ENCODE assay signal across 8 cellular contexts in genomic region chr7:25856056-25856780, GRCh38.
DNase-seq lines count a peak whose midpoint lies in the region; ATAC-seq and TF ChIP-seq lines count a peak whose summit lies in the region.

No MANE protein-coding gene starts in this region.

- peak overlapping the region; percentile 46 for H3K9ac ChIP-seq in endodermal cell (ENCODE audit: extremely low read depth, low read length, poor library complexity, severe bottlenecking)

- H3K4me1 Mint-ChIP-seq in endodermal cell (peaks cover 14% of the 10 kb centered on the region), CD14-positive monocyte (peaks cover 34% of the 10 kb centered on the region)

- H3K4me3 ChIP-seq in endodermal cell (ENCODE audit: low read length) (peak overlapping the region; percentile 91), sigmoid colon (peak overlapping the region; percentile 41 to 56 (median 46))

- H3K27ac ChIP-seq in endodermal cell (ENCODE audit: low read depth, low read length) (peak overlapping the region; percentile 71), sigmoid colon (peak overlapping the region; percentile 84 to 95 (median 84))

- peak; percentile 66 for DNase-seq in NCI-H2227 (lab: John Stamatoyannopoulos, UW; ENCODE audit: unreplicated experiment)
- no peak for DNase-seq in endodermal cell
- no peak for DNase-seq in sigmoid colon
- no peak for DNase-seq in NCI-H187 treated with DMSO at 0.1 percent for 48 hours (lab: John Stamatoyannopoulos, UW)
- DNase-seq in CD14-positive monocyte (ENCODE audit: low spot score) = no peak

- H3K36me3 Mint-ChIP-seq in endodermal cell (ENCODE audit: low read depth) (no peaks in the 10 kb centered on the region), CD14-positive monocyte (peaks cover 18 to 25% of the 10 kb centered on the region in 2 donors)

- H3K9me3 ChIP-seq in endodermal cell (ENCODE audit: control insufficient read depth, low read length) (no peaks in the 10 kb centered on the region), sigmoid colon (peaks cover 0 to 8% (median 0%) of the 10 kb centered on the region in 4 donors)

- TF ChIP-seq POLR2A in sigmoid colon (IDR thresholded peaks at IDR 0.05) = no peak

- H3K9me3 Mint-ChIP-seq in endodermal cell (no peaks in the 10 kb centered on the region), CD14-positive monocyte (peaks cover 12 to 27% (median 25%) of the 10 kb centered on the region in 7 donors)

- no peak for TF ChIP-seq EP300 in sigmoid colon (IDR thresholded peaks at IDR 0.05)

- H3K27me3 ChIP-seq in endodermal cell (ENCODE audit: control insufficient read depth, insufficient read depth, low read length, poor library complexity, severe bottlenecking) (peaks cover 65% of the 10 kb centered on the region), sigmoid colon (peaks cover 11 to 94% (median 47%) of the 10 kb centered on the region in 3 donors)

- H3K36me3 ChIP-seq in endodermal cell (ENCODE audit: control insufficient read depth, insufficient read depth, low read length) (no peaks in the 10 kb centered on the region), sigmoid colon (no peaks in the 10 kb centered on the region)

- ATAC-seq in GM18870 (IDR thresholded peaks at IDR 0.05; ENCODE audit: unreplicated experiment) (peak; percentile 10), GM21825 (IDR thresholded peaks at IDR 0.05; ENCODE audit: unreplicated experiment) (no peak), GM19397 (IDR thresholded peaks at IDR 0.05; ENCODE audit: unreplicated experiment) (no peak)

- TF ChIP-seq CTCF in endodermal cell (conservative IDR thresholded peaks at IDR 0.05) = no peak
- TF ChIP-seq CTCF in sigmoid colon (IDR thresholded peaks at IDR 0.05) = no peak
- no peak for TF ChIP-seq CTCF in CD14-positive monocyte (IDR thresholded peaks at IDR 0.05)

- WGBS in endodermal cell (ENCODE audit: insufficient coverage in 1 of 2, insufficient read length in 1 of 2), 2 experiments = 2% methylated on average over 15 to 18 of the region's 18 CpGs
- 6 to 14% methylated on average over 18 of the region's 18 CpGs for WGBS in sigmoid colon, 2 donors

- no peak overlapping the region for H3K4me3 Mint-ChIP-seq in endodermal cell
- no peak overlapping the region for H3K4me3 Mint-ChIP-seq in CD14-positive monocyte

- H3K4me1 ChIP-seq in endodermal cell (ENCODE audit: control insufficient read depth, insufficient read depth, low read length) (peaks cover 4% of the 10 kb centered on the region), sigmoid colon (peaks cover 0 to 48% (median 39%) of the 10 kb centered on the region in 4 donors)

- peaks cover 32% of the 10 kb centered on the region for H3K27me3 Mint-ChIP-seq in endodermal cell (ENCODE audit: insufficient read depth)
- H3K27me3 Mint-ChIP-seq in CD14-positive monocyte (ENCODE audit: low read depth in 3 of 3) = peaks cover 35 to 40% (median 36%) of the 10 kb centered on the region in 3 donors

- H3K27ac Mint-ChIP-seq in endodermal cell = no peak overlapping the region
- no peak overlapping the region for H3K27ac Mint-ChIP-seq in CD14-positive monocyte

- intact Hi-C loops in sigmoid colon (cut with DNase I) (loop anchor here (5.0 to 10.0 kb wide), 5 partner anchors 346 to 1311 kb away; partner anchors contain the start of genes CBX3, CYCS, HNRNPA2B1 and HOXA3), CD14-positive monocyte (cut with micrococcal nuclease) (no loop called here)
